In genomic region chr7:134513169-134513752, GRCh38 we compare ENCODE assay signal across 8 cellular contexts. TPM values are rescaled to one million over a fixed set of nuclear protein-coding genes. Genes with fewer than 3 reads are reported as not detected.
DNase-seq lines count a peak whose midpoint lies in the region; ATAC-seq and TF ChIP-seq lines count a peak whose summit lies in the region.

No MANE protein-coding gene starts in this region.

- peaks cover 19% of the 10 kb centered on the region for H3K4me1 Mint-ChIP-seq in chondrocyte (ENCODE audit: low read depth)
- peaks cover 18% of the 10 kb centered on the region for H3K4me1 Mint-ChIP-seq in stimulated activated naive CD8-positive, alpha-beta T cell treated with anti-CD3 and anti-CD28 coated beads, Interleukin-15, amount 100 ng/mL, for 72 hours

- H3K27ac Mint-ChIP-seq in chondrocyte (ENCODE audit: unreplicated experiment): no peak overlapping the region
- H3K27ac Mint-ChIP-seq in stimulated activated naive CD8-positive, alpha-beta T cell treated with anti-CD3 and anti-CD28 coated beads, Interleukin-15, amount 100 ng/mL, for 72 hours: no peak overlapping the region

- H3K9me3 Mint-ChIP-seq in chondrocyte (ENCODE audit: low read depth): no peaks in the 10 kb centered on the region
- no peaks in the 10 kb centered on the region for H3K9me3 Mint-ChIP-seq in stimulated activated naive CD8-positive, alpha-beta T cell treated with anti-CD3 and anti-CD28 coated beads, Interleukin-15, amount 100 ng/mL, for 72 hours

- H3K36me3 Mint-ChIP-seq in chondrocyte (ENCODE audit: low read depth): no peaks in the 10 kb centered on the region

- no peak overlapping the region for H3K4me3 ChIP-seq in Jurkat, Clone E6-1 (ENCODE audit: low read length)

- TF ChIP-seq CTCF in chondrocyte (IDR thresholded peaks at IDR 0.05): peak; percentile 86

- DNase-seq in A172 (ENCODE audit: low spot score) (peak; percentile 34), GM03348 (ENCODE audit: low spot score) (peak; percentile 72), chondrocyte (ENCODE audit: low spot score) (no peak), left lobe of liver (ENCODE audit: low spot score) (no peak)
- peak; percentile 12 for DNase-seq in Jurkat, Clone E6-1 (ENCODE audit: low read depth, low spot score)
- peak; percentile 29 to 39 for DNase-seq in stimulated activated naive CD8-positive, alpha-beta T cell treated with anti-CD3 and anti-CD28 coated beads, Interleukin-15, amount 100 ng/mL, for 72 hours

- no peaks in the 10 kb centered on the region for H3K27me3 Mint-ChIP-seq in chondrocyte (ENCODE audit: low read depth)
- H3K27me3 Mint-ChIP-seq in stimulated activated naive CD8-positive, alpha-beta T cell treated with anti-CD3 and anti-CD28 coated beads, Interleukin-15, amount 100 ng/mL, for 72 hours: peaks cover 22% of the 10 kb centered on the region

- ATAC-seq in SK-N-SH treated with all-trans-retinoic acid at 6 μM for 48 hours (peak; percentile 82), left lobe of liver (peak; percentile 82), HG02642 (IDR thresholded peaks at IDR 0.05; ENCODE audit: poor library complexity, unreplicated experiment) (no peak)
- peak; percentile 70 for ATAC-seq in stimulated activated naive CD8-positive, alpha-beta T cell treated with anti-CD3 and anti-CD28 coated beads, Interleukin-15, amount 100 ng/mL, for 72 hours

- no peak overlapping the region for H3K4me3 Mint-ChIP-seq in chondrocyte (ENCODE audit: unreplicated experiment)
- H3K4me3 Mint-ChIP-seq in stimulated activated naive CD8-positive, alpha-beta T cell treated with anti-CD3 and anti-CD28 coated beads, Interleukin-15, amount 100 ng/mL, for 72 hours: no peak overlapping the region

TF ChIP-seq in SK-N-SH treated with all-trans-retinoic acid at 6 μM for 48 hours, 23 proteins besides CTCF, POLR2A, EP300 and RAD21:
- no peak for TF ChIP-seq ZFP3 (CRISPR knock-in tag; IDR thresholded peaks at IDR 0.05)
- no peak for TF ChIP-seq TSHZ2 (CRISPR knock-in tag; IDR thresholded peaks at IDR 0.05)
- TF ChIP-seq PATZ1 (CRISPR knock-in tag; IDR thresholded peaks at IDR 0.05; ENCODE audit: borderline replicate concordance): no peak
- no peak for TF ChIP-seq PPARA (CRISPR knock-in tag; IDR thresholded peaks at IDR 0.05; ENCODE audit: borderline replicate concordance)
- TF ChIP-seq GLIS3 (CRISPR knock-in tag; IDR thresholded peaks at IDR 0.05): no peak
- no peak for TF ChIP-seq ZFP30 (CRISPR knock-in tag; IDR thresholded peaks at IDR 0.05)
- TF ChIP-seq ZNF70 (CRISPR knock-in tag; IDR thresholded peaks at IDR 0.05): no peak
- no peak for TF ChIP-seq BACH2 (CRISPR knock-in tag; IDR thresholded peaks at IDR 0.05; ENCODE audit: borderline replicate concordance)
- TF ChIP-seq TOX (CRISPR knock-in tag; IDR thresholded peaks at IDR 0.05; ENCODE audit: borderline replicate concordance): no peak
- no peak for TF ChIP-seq ZNF565 (CRISPR knock-in tag; conservative IDR thresholded peaks at IDR 0.05; ENCODE audit: low read depth)
- TF ChIP-seq TCF4 (CRISPR knock-in tag; IDR thresholded peaks at IDR 0.05; ENCODE audit: borderline replicate concordance): no peak
- TF ChIP-seq ARNTL (CRISPR knock-in tag; IDR thresholded peaks at IDR 0.05; ENCODE audit: borderline replicate concordance, low read depth): no peak
- no peak for TF ChIP-seq ZC3H10 (CRISPR knock-in tag; IDR thresholded peaks at IDR 0.05)
- TF ChIP-seq CSRNP3 (CRISPR knock-in tag; IDR thresholded peaks at IDR 0.05): no peak
- TF ChIP-seq CREB5 (CRISPR knock-in tag; IDR thresholded peaks at IDR 0.05; ENCODE audit: low read depth): no peak
TF ChIP-seq in SK-N-SH treated with all-trans-retinoic acid at 6 μM for 48 hours: peak in this region for 0.

RNA-seq across cellular contexts. Expression of gene AKR1B10, which starts 14.1 kb away (rescaled TPM):
- 3.0 and 15.8 TPM in 2 replicates for total RNA-seq in A172 (2014; rRNA removed; shearing (Covaris generic))
- not detected for polyA plus RNA-seq in Jurkat, Clone E6-1 (2012; ENCODE audit: insufficient read depth, insufficient read length)
- total RNA-seq in chondrocyte (not detected in 3 replicates), left lobe of liver (3.7 TPM)

RNA-seq across cellular contexts. Expression of gene AKR1B15, which starts 35.6 kb away (rescaled TPM):
- not detected in 2 replicates for total RNA-seq in A172 (2014; rRNA removed; shearing (Covaris generic))
- not detected for polyA plus RNA-seq in Jurkat, Clone E6-1 (2012; ENCODE audit: insufficient read depth, insufficient read length)
- not detected in 3 replicates for total RNA-seq in chondrocyte
- not detected for total RNA-seq in left lobe of liver

RNA-seq across cellular contexts. Expression of gene AKR1B1, which starts 54.4 kb away (rescaled TPM):
- 83.9 and 97.8 TPM in 2 replicates for total RNA-seq in A172 (2014; rRNA removed; shearing (Covaris generic))
- 196 TPM for polyA plus RNA-seq in Jurkat, Clone E6-1 (2012; ENCODE audit: insufficient read depth, insufficient read length)
- total RNA-seq in chondrocyte (49.3 to 67.7 TPM (median 52.8 TPM) in 3 replicates), left lobe of liver (9.7 TPM)

Comparison
In these comparisons a context has a peak if more than half of its experiments do, and no peak if none do; other contexts are left out.
1. DNase-seq: peak in A172 (single experiment), GM03348 (single experiment), Jurkat, Clone E6-1 (single experiment) and stimulated activated naive CD8-positive, alpha-beta T cell treated with anti-CD3 and anti-CD28 coated beads, Interleukin-15, amount 100 ng/mL, for 72 hours (2 of 2); none in chondrocyte (single experiment) and left lobe of liver (single experiment).